Comparison of ENCODE assay signal across 1 cellular context in the genomic region with DNA sequence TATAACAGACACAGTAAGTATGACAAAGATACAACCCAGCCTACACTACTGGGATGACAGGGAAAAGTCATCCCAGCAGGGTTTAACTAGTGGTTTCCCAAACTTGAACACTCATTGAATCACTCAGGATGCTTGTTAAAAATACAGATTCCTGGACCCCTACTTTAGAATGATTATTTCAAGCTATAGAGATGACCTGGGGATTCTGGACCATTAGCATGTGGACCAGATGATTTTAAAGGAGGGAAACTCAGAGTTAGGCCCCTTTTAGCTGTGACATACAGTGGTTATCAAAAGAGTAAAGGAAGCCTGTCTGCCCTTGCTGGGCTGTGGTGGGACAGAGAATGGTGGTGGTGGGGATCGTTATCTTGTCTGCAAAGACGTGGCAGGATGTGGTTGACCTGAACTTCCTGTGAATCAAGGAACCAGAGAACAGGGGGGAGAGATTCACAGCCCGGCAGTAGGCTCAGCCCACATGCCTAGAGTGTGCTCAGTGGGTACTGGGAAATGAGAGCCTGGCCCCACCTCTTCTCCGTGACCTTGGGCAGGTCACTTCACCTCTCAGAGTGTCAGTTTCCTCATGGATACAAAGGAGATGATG.
A peak's percentile ranks its signal among the peaks of the same experiment; 100 is the strongest.
TF ChIP-seq lines count a peak whose summit lies in the region.

No MANE protein-coding gene starts in this region.

TF ChIP-seq in K562, 482 proteins besides CTCF, POLR2A, EP300 and RAD21 (continued from another document):
- TF ChIP-seq, protein P1, sequence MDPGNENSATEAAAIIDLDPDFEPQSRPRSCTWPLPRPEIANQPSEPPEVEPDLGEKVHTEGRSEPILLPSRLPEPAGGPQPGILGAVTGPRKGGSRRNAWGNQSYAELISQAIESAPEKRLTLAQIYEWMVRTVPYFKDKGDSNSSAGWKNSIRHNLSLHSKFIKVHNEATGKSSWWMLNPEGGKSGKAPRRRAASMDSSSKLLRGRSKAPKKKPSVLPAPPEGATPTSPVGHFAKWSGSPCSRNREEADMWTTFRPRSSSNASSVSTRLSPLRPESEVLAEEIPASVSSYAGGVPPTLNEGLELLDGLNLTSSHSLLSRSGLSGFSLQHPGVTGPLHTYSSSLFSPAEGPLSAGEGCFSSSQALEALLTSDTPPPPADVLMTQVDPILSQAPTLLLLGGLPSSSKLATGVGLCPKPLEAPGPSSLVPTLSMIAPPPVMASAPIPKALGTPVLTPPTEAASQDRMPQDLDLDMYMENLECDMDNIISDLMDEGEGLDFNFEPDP (CRISPR knock-in tag; IDR thresholded peaks at IDR 0.05) = no peak
- TF ChIP-seq ETV1 (tag; conservative IDR thresholded peaks at IDR 0.05; ENCODE audit: low read depth) = peak; percentile 44
- no peak for TF ChIP-seq RAD51 (IDR thresholded peaks at IDR 0.05; ENCODE audit: borderline replicate concordance, low read depth)
